8 cellular contexts compared by ENCODE assay signal in the genomic region with DNA sequence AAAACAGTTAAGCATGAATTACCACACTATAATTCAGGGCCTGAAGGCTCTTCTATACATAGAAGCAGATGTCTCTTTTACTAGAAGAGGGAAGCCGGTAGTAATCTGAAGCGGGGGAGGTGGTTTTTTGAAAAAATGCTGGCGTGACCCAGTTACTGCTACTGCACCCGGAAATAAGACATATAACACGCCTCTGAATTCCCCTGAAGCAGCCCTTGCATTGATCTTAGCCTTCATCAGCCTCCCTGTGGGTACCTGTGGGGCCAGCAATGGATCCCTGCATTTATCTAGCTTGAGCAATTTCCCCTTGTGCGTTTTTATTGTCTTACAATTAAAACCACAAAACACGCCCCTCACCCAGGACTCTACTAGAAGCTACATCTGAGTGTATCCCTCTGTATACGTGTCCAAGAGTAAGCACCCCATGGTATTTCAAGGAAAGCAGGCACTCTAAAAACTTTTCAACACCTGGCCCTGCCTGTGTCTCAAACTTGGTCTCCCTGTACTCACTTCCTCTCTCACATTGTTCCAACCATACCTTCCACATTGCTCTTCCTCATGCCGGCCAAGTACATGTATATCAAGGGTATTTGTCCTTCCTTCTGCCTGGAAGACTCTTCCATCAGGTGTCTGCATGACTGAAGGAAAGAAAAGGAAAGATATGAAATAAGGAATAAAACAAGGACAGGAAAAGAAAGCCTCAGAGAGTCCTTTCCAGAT.
A peak's percentile ranks its signal among the peaks of the same experiment; 100 is the strongest.
DNase-seq lines count a peak whose midpoint lies in the region; ATAC-seq, FAIRE-seq and TF ChIP-seq lines count a peak whose summit lies in the region.
"Had no signal": no experiment of that assay in that cellular context is flagged by ENCODE, and none has a peak within 500 bp of the region (broad histone marks: within the 10 kb centered on the region; RNA-seq: fewer than 3 reads in every experiment).

No MANE protein-coding gene starts in this region.

- H3K27me3 ChIP-seq in keratinocyte (ENCODE audit: control insufficient read depth, extremely low read depth, insufficient read depth, low read length): no peaks in the 10 kb centered on the region
- H3K27me3 ChIP-seq in HepG2 (ENCODE audit: control insufficient read depth in 1 of 2, insufficient read depth in 2 of 2, low read length in 2 of 2): 0 out of 5 replicates have a peak, but pooled peaks cover 0 to 5% of the 10 kb centered on the region in 2 experiments

- H3K9me1 ChIP-seq in keratinocyte (ENCODE audit: control insufficient read depth, extremely low read depth, insufficient read depth, low read length): no peaks in the 10 kb centered on the region

- H3K4me1 ChIP-seq in keratinocyte (ENCODE audit: control insufficient read depth, extremely low read depth, insufficient read depth, low read length): peaks cover 7% of the 10 kb centered on the region
- no peaks in the 10 kb centered on the region for H3K4me1 ChIP-seq in HepG2 (ENCODE audit: insufficient read depth, low read length)

- no peak overlapping the region for H3K27ac ChIP-seq in keratinocyte (ENCODE audit: control insufficient read depth, insufficient read depth, low read length)
- no peak overlapping the region for H3K27ac ChIP-seq in HepG2 (ENCODE audit: extremely low read length, insufficient read depth, low read length)
- H3K27ac ChIP-seq: WERI-Rb-1 had no signal

- no peak overlapping the region for H3K4me2 ChIP-seq in keratinocyte (ENCODE audit: control insufficient read depth, extremely low read depth, insufficient read depth, low read depth, low read length)
- H3K4me2 ChIP-seq in HepG2 (ENCODE audit: low read depth, low read length): no peak overlapping the region

- no peaks in the 10 kb centered on the region for H4K20me1 ChIP-seq in keratinocyte (ENCODE audit: control insufficient read depth, extremely low read depth, insufficient read depth, low read length)
- no peaks in the 10 kb centered on the region for H4K20me1 ChIP-seq in HepG2 (ENCODE audit: insufficient read depth, low read length)

- H3K4me3 ChIP-seq in keratinocyte (ENCODE audit: control insufficient read depth in 2 of 3, extremely low read depth in 1 of 3, insufficient read depth in 2 of 3, low read depth in 1 of 3, low read length in 3 of 3) (no peak overlapping the region), HepG2 (replicated peaks in 1 of 3; ENCODE audit: insufficient read depth in 1 of 3, low read depth in 2 of 3, low read length in 3 of 3) (no peak overlapping the region)

- no TSS peak for BruUV-seq in HepG2 (replicated peaks; lab: Mats Ljungman, UMichigan)

- H3K9ac ChIP-seq in keratinocyte (ENCODE audit: control insufficient read depth, extremely low read depth, insufficient read depth, low read length) (no peak overlapping the region), HepG2 (ENCODE audit: insufficient read depth, low read depth, low read length) (no peak overlapping the region)

- POLR2A ChIA-PET in HepG2 (lab: Yijun Ruan, JAX): no interaction called here

- H2AFZ ChIP-seq in keratinocyte (ENCODE audit: control insufficient read depth, low read length): peak overlapping the region; percentile 7
- H2AFZ ChIP-seq in HepG2 (ENCODE audit: low read length): no peak overlapping the region

- no peak for TF ChIP-seq POLR2A in HepG2 (IDR thresholded peaks at IDR 0.05; ENCODE audit: insufficient read depth in 1 of 2, low read depth in 2 of 2, low read length in 2 of 2)

- WGBS in HepG2 (ENCODE audit: low lambda C conversion rate): 31% methylated on average over 8 of the region's 9 CpGs

- intact Hi-C loops in HepG2 (cut with micrococcal nuclease; ENCODE audit: unreplicated experiment): no loop called here

- no peaks in the 10 kb centered on the region for H3K9me3 ChIP-seq in keratinocyte (ENCODE audit: control insufficient read depth, low read depth, low read length)
- no peaks in the 10 kb centered on the region for H3K9me3 ChIP-seq in HepG2 (ENCODE audit: low read length)

- no peak for TF ChIP-seq RAD21 in HepG2 (CRISPR knock-in tag; IDR thresholded peaks at IDR 0.05)

- no peaks in the 10 kb centered on the region for H3K36me3 ChIP-seq in keratinocyte (ENCODE audit: control insufficient read depth in 2 of 2, extremely low read depth in 1 of 2, insufficient read depth in 2 of 2, low read length in 2 of 2)
- no peaks in the 10 kb centered on the region for H3K36me3 ChIP-seq in HepG2 (replicated peaks in 1 of 2; ENCODE audit: control insufficient read depth in 1 of 2, insufficient read depth in 2 of 2, low read length in 2 of 2)
- H3K36me3 ChIP-seq: WERI-Rb-1 had no signal

- H3K27me3 Mint-ChIP-seq in stimulated activated naive CD8-positive, alpha-beta T cell treated with anti-CD3 and anti-CD28 coated beads, Interleukin-15, amount 100 ng/mL, for 72 hours: no peaks in the 10 kb centered on the region

- TF ChIP-seq EP300 in HepG2 (IDR thresholded peaks at IDR 0.05; ENCODE audit: low read depth in 2 of 2, low read length in 2 of 2) (no peak), HepG2 (CRISPR knock-in tag; IDR thresholded peaks at IDR 0.05; ENCODE audit: borderline replicate concordance) (no peak)

- H3K79me2 ChIP-seq in keratinocyte (ENCODE audit: control insufficient read depth, insufficient read depth, low read length): no peaks in the 10 kb centered on the region
- H3K79me2 ChIP-seq in HepG2 (ENCODE audit: insufficient read depth, low read length): no peaks in the 10 kb centered on the region

- H3K4me1 Mint-ChIP-seq in stimulated activated naive CD8-positive, alpha-beta T cell treated with anti-CD3 and anti-CD28 coated beads, Interleukin-15, amount 100 ng/mL, for 72 hours: peaks cover 15% of the 10 kb centered on the region

- dilution Hi-C loops in keratinocyte (cut with MboI; ENCODE audit: extremely low pct_ligation_motif_present, low sequenced_read_pairs): no loop called here

- H3K4me3 Mint-ChIP-seq in stimulated activated naive CD8-positive, alpha-beta T cell treated with anti-CD3 and anti-CD28 coated beads, Interleukin-15, amount 100 ng/mL, for 72 hours: peak overlapping the region; percentile 9 to 47

- H3K27ac Mint-ChIP-seq in stimulated activated naive CD8-positive, alpha-beta T cell treated with anti-CD3 and anti-CD28 coated beads, Interleukin-15, amount 100 ng/mL, for 72 hours: peak overlapping the region; percentile 44 to 89

- no peak for FAIRE-seq in keratinocyte (lab: Jason Lieb, UNC)
- no peak for FAIRE-seq in HepG2 (lab: Jason Lieb, UNC)

- TF ChIP-seq CTCF in keratinocyte (optimal IDR thresholded peaks at IDR 0.05 in 1 of 3, IDR thresholded peaks at IDR 0.05 in 1 of 3, conservative IDR thresholded peaks at IDR 0.05 in 1 of 3; ENCODE audit: extremely low read depth in 1 of 3, insufficient read depth in 2 of 3, low read length in 3 of 3) (no peak), HepG2 (CRISPR knock-in tag; IDR thresholded peaks at IDR 0.05) (no peak)

- CTCF ChIA-PET in HepG2 (lab: Yijun Ruan, JAX; ENCODE audit: low intra/inter-chr PET ratio, low total read pairs): no interaction called here

- DNase-seq in KG1 (lab: John Stamatoyannopoulos, UW): peak; percentile 45
- DNase-seq in activated CD4-positive, alpha-beta T cell treated with anti-CD3 and anti-CD28 coated beads, Interleukin-2, amount 50 U/mL, for 1 hour: peak; percentile 21
- DNase-seq in keratinocyte (ENCODE audit: low read depth, low spot score): no peak
- peak; percentile 40 to 69 for DNase-seq in stimulated activated naive CD8-positive, alpha-beta T cell treated with anti-CD3 and anti-CD28 coated beads, Interleukin-15, amount 100 ng/mL, for 72 hours
- no peak for DNase-seq in hippocampal formation (lab: John Stamatoyannopoulos, UW)
- no peak for DNase-seq in C1 segment of cervical spinal cord (lab: John Stamatoyannopoulos, UW)
- DNase-seq in HepG2 (ENCODE audit: low spot score): no peak
- DNase-seq: WERI-Rb-1 had no signal

- in situ Hi-C loops in HepG2 (cut with HindIII; ENCODE audit: extremely low pct_ligation_motif_present, low pct_unique_long_range_greater_than_20kb): no loop called here

- peak; percentile 100 for ATAC-seq in stimulated activated naive CD8-positive, alpha-beta T cell treated with anti-CD3 and anti-CD28 coated beads, Interleukin-15, amount 100 ng/mL, for 72 hours
- no peak for ATAC-seq in HepG2

- peaks cover 11% of the 10 kb centered on the region in 2 donors for H3K9me3 Mint-ChIP-seq in stimulated activated naive CD8-positive, alpha-beta T cell treated with anti-CD3 and anti-CD28 coated beads, Interleukin-15, amount 100 ng/mL, for 72 hours

TF ChIP-seq in HepG2, 621 proteins besides CTCF, POLR2A, EP300 and RAD21:
- TF ChIP-seq ZNF512 (CRISPR knock-in tag; IDR thresholded peaks at IDR 0.05) (no peak), ZFYVE20 (CRISPR knock-in tag; IDR thresholded peaks at IDR 0.05; ENCODE audit: borderline replicate concordance, low read depth) (no peak), MAFF (IDR thresholded peaks at IDR 0.05; ENCODE audit: low read depth, low read length) (no peak)

Comparison
In these comparisons a context has a peak if more than half of its experiments do, and no peak if none do; other contexts are left out.
1. DNase-seq: peak in KG1 (single experiment), activated CD4-positive, alpha-beta T cell treated with anti-CD3 and anti-CD28 coated beads, Interleukin-2, amount 50 U/mL, for 1 hour (single experiment) and stimulated activated naive CD8-positive, alpha-beta T cell treated with anti-CD3 and anti-CD28 coated beads, Interleukin-15, amount 100 ng/mL, for 72 hours (2 of 2); none in keratinocyte (single experiment), hippocampal formation (0 of 2), C1 segment of cervical spinal cord (0 of 14) and HepG2 (single experiment).